16 cellular contexts compared by ENCODE assay signal in the genomic region with DNA sequence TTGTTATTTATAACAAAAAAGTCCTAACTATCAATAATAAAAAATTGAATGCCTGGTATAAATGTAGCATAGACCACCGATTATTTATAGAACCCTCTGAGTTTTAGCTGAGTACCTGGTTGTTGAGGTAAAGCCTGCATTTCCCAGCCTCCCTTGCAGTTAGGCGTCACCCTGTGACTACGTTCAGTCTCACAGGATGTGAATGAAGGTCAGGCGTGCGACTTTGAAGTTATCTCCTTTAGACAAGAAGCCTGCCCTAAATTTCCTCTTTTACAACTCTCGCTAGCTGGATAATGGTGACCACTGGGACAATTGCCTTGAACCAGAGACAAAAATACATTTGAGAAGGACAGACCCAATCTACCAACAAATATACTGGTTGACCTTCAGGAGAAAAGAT.
DNase-seq lines count a peak whose midpoint lies in the region; ATAC-seq lines count a peak whose summit lies in the region.
"Had no signal": no experiment of that assay in that cellular context is flagged by ENCODE, and none has a peak within 500 bp of the region (broad histone marks: within the 10 kb centered on the region; RNA-seq: fewer than 3 reads in every experiment).

No MANE protein-coding gene starts in this region.

- H3K36me3 ChIP-seq in BLaER1 treated with 17β-estradiol and CSF1 and Interleukin-3, amounts not matched to agents 10 nM and 100 nM = no peaks in the 10 kb centered on the region
- no peaks in the 10 kb centered on the region for H3K36me3 ChIP-seq in CD8-positive, alpha-beta memory T cell (ENCODE audit: insufficient read depth, low read length)
- H3K36me3 ChIP-seq: upper lobe of left lung had no signal

- no peak overlapping the region for H3K27ac ChIP-seq in BLaER1 treated with 17β-estradiol and CSF1 and Interleukin-3, amounts not matched to agents 10 nM and 100 nM
- no peak overlapping the region for H3K27ac ChIP-seq in CD8-positive, alpha-beta memory T cell (ENCODE audit: low read depth, low read length)
- H3K27ac ChIP-seq: KMS-11, upper lobe of left lung had no signal

- peaks cover 13 to 19% (median 14%) of the 10 kb centered on the region in 3 donors for H3K4me1 Mint-ChIP-seq in CD8-positive, alpha-beta memory T cell
- peaks cover 50% of the 10 kb centered on the region for H3K4me1 Mint-ChIP-seq in activated T-helper 1 cell treated with anti-CD3 and anti-CD28 coated beads, Interleukin-12 subunit alpha, Interleukin-12 subunit beta, Interleukin-2, Interleukin-4 antibody, amounts not matched to agents 30 ng/mL and 10 ng/mL and 1 ng/mL, durations not matched to agents 14 hours and 24 hours and 36 hours (ENCODE audit: low read depth)

- intact Hi-C loops in activated T-helper 1 cell treated with anti-CD3 and anti-CD28 coated beads, Interleukin-12 subunit alpha, Interleukin-12 subunit beta, Interleukin-2, Interleukin-4 antibody, amounts not matched to agents 30 ng/mL and 10 ng/mL and 1 ng/mL, durations not matched to agents 14 hours and 24 hours and 36 hours (cut with micrococcal nuclease) = no loop called here

- CTCF ChIA-PET in CD8-positive, alpha-beta memory T cell (lab: Charles Lee) = interaction anchor here (1.5 kb wide), 1 partner anchor 24 kb away, joined by 3 read pairs; no protein-coding TSS in a partner anchor

- peaks cover 30 to 60% (median 36%) of the 10 kb centered on the region in 10 experiments for H3K4me1 ChIP-seq in BLaER1 treated with 17β-estradiol and CSF1 and Interleukin-3, amounts not matched to agents 10 nM and 100 nM
- no peaks in the 10 kb centered on the region for H3K4me1 ChIP-seq in CD8-positive, alpha-beta memory T cell (ENCODE audit: insufficient read depth, low read length)

- peaks cover 0 to 1% of the 10 kb centered on the region in 2 donors for H3K27me3 Mint-ChIP-seq in CD8-positive, alpha-beta memory T cell
- peaks cover 4% of the 10 kb centered on the region for H3K27me3 Mint-ChIP-seq in activated T-helper 1 cell treated with anti-CD3 and anti-CD28 coated beads, Interleukin-12 subunit alpha, Interleukin-12 subunit beta, Interleukin-2, Interleukin-4 antibody, amounts not matched to agents 30 ng/mL and 10 ng/mL and 1 ng/mL, durations not matched to agents 14 hours and 24 hours and 36 hours (ENCODE audit: insufficient read depth)

- H3K27me3 ChIP-seq in BLaER1 treated with 17β-estradiol and CSF1 and Interleukin-3, amounts not matched to agents 10 nM and 100 nM = no peaks in the 10 kb centered on the region
- no peaks in the 10 kb centered on the region for H3K27me3 ChIP-seq in CD8-positive, alpha-beta memory T cell (ENCODE audit: insufficient read depth, low read length, poor library complexity, severe bottlenecking)
- H3K27me3 ChIP-seq: upper lobe of left lung had no signal

- no peak overlapping the region for H3K4me3 ChIP-seq in BLaER1 treated with 17β-estradiol and CSF1 and Interleukin-3, amounts not matched to agents 10 nM and 100 nM
- no peak overlapping the region for H3K4me3 ChIP-seq in CD8-positive, alpha-beta memory T cell (ENCODE audit: low read length)
- H3K4me3 ChIP-seq: upper lobe of left lung had no signal

- POLR2A ChIA-PET in CD8-positive, alpha-beta memory T cell (lab: Charles Lee) = no interaction called here

- H3K4me3 Mint-ChIP-seq in CD8-positive, alpha-beta memory T cell = no peak overlapping the region
- H3K4me3 Mint-ChIP-seq in activated T-helper 1 cell treated with anti-CD3 and anti-CD28 coated beads, Interleukin-12 subunit alpha, Interleukin-12 subunit beta, Interleukin-2, Interleukin-4 antibody, amounts not matched to agents 30 ng/mL and 10 ng/mL and 1 ng/mL, durations not matched to agents 14 hours and 24 hours and 36 hours = peak overlapping the region; percentile 26

- H3K9me3 ChIP-seq in BLaER1 treated with 17β-estradiol and CSF1 and Interleukin-3, amounts not matched to agents 10 nM and 100 nM (replicated peaks in 1 of 11) = peaks cover 0 to 4% (median 1%) of the 10 kb centered on the region in 11 experiments; a peak in 5 of 22 replicates
- no peaks in the 10 kb centered on the region for H3K9me3 ChIP-seq in CD8-positive, alpha-beta memory T cell (ENCODE audit: low read length)
- H3K9me3 ChIP-seq: upper lobe of left lung had no signal

- DNase-seq in CD8-positive, alpha-beta memory T cell = peak in 3 of 5 donors; percentile 20 to 44 (median 34)
- DNase-seq in NCI-H69 (lab: John Stamatoyannopoulos, UW) (peak; percentile 37), GM03348 (ENCODE audit: low spot score) (no peak), NCI-H1436 (lab: John Stamatoyannopoulos, UW) (no peak), NCI-H226 (no peak)
- no peak for DNase-seq in activated T-helper 1 cell treated with anti-CD3 and anti-CD28 coated beads, Interleukin-12 subunit alpha, Interleukin-12 subunit beta, Interleukin-2, Interleukin-4 antibody, amounts not matched to agents 30 ng/mL and 10 ng/mL and 1 ng/mL, durations not matched to agents 14 hours and 24 hours and 36 hours (ENCODE audit: low spot score)
- DNase-seq: activated effector memory CD4-positive, alpha-beta T cell treated with anti-CD3 and anti-CD28 coated beads, Interleukin-2, amount 50 U/mL, for 16 hours; AML-193; dermis blood vessel endothelial cell; DMS153; NCI-H2227 treated with DMSO at 0.1 percent for 48 hours; SHP77; upper lobe of left lung had no signal

- H3K27ac Mint-ChIP-seq in CD8-positive, alpha-beta memory T cell = peak overlapping the region; percentile 0 to 82 (median 54)
- no peak overlapping the region for H3K27ac Mint-ChIP-seq in activated T-helper 1 cell treated with anti-CD3 and anti-CD28 coated beads, Interleukin-12 subunit alpha, Interleukin-12 subunit beta, Interleukin-2, Interleukin-4 antibody, amounts not matched to agents 30 ng/mL and 10 ng/mL and 1 ng/mL, durations not matched to agents 14 hours and 24 hours and 36 hours

- no peaks in the 10 kb centered on the region for H4K20me1 ChIP-seq in BLaER1 treated with 17β-estradiol and CSF1 and Interleukin-3, amounts not matched to agents 10 nM and 100 nM

- H3K9ac ChIP-seq in BLaER1 treated with 17β-estradiol and CSF1 and Interleukin-3, amounts not matched to agents 10 nM and 100 nM = no peak overlapping the region
- H3K9ac ChIP-seq: KMS-11 had no signal

- no peaks in the 10 kb centered on the region for H3K36me3 Mint-ChIP-seq in CD8-positive, alpha-beta memory T cell
- no peaks in the 10 kb centered on the region for H3K36me3 Mint-ChIP-seq in activated T-helper 1 cell treated with anti-CD3 and anti-CD28 coated beads, Interleukin-12 subunit alpha, Interleukin-12 subunit beta, Interleukin-2, Interleukin-4 antibody, amounts not matched to agents 30 ng/mL and 10 ng/mL and 1 ng/mL, durations not matched to agents 14 hours and 24 hours and 36 hours (ENCODE audit: low read depth)

- no peak for ATAC-seq in GM18520 (IDR thresholded peaks at IDR 0.05; ENCODE audit: unreplicated experiment)

- peak overlapping the region; percentile 24 to 52 (median 40); a peak in 17 of 22 replicates for H3K4me2 ChIP-seq in BLaER1 treated with 17β-estradiol and CSF1 and Interleukin-3, amounts not matched to agents 10 nM and 100 nM
- H3K4me2 ChIP-seq: KMS-11 had no signal

- no peaks in the 10 kb centered on the region for H3K9me3 Mint-ChIP-seq in CD8-positive, alpha-beta memory T cell
- no peaks in the 10 kb centered on the region for H3K9me3 Mint-ChIP-seq in activated T-helper 1 cell treated with anti-CD3 and anti-CD28 coated beads, Interleukin-12 subunit alpha, Interleukin-12 subunit beta, Interleukin-2, Interleukin-4 antibody, amounts not matched to agents 30 ng/mL and 10 ng/mL and 1 ng/mL, durations not matched to agents 14 hours and 24 hours and 36 hours

Comparison
In these comparisons a context has a peak if more than half of its experiments do, and no peak if none do; other contexts are left out.
1. DNase-seq: peak in CD8-positive, alpha-beta memory T cell (3 of 5) and NCI-H69 (single experiment); none in activated T-helper 1 cell treated with anti-CD3 and anti-CD28 coated beads, Interleukin-12 subunit alpha, Interleukin-12 subunit beta, Interleukin-2, Interleukin-4 antibody, amounts not matched to agents 30 ng/mL and 10 ng/mL and 1 ng/mL, durations not matched to agents 14 hours and 24 hours and 36 hours (single experiment), GM03348 (single experiment), NCI-H1436 (single experiment) and NCI-H226 (single experiment).